In the genomic region with DNA sequence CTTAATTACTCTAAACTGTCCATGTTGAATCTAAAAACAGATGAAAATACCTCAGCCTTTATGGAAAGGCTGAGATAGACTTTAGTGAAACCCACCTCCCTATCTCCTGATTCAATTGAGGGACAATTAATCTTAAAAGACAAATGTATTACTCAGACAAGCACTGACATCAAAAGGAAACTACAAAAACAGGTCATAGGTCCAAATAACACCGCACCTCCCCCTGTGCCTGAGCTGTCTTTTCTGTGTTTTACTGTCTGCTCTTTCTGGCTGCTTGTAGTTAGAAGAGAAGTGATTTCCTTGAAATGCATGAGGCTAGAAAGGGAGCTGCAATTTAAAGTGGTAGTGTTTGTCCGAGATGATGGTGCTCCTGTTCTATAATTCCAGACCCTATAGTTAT, we compare ENCODE assay signal across 1 cellular context.
TF ChIP-seq lines count a peak whose summit lies in the region.

No MANE protein-coding gene starts in this region.

TF ChIP-seq in HepG2, 621 proteins besides CTCF, POLR2A, EP300 and RAD21 (continued from another document):
- TF ChIP-seq, protein P1, sequence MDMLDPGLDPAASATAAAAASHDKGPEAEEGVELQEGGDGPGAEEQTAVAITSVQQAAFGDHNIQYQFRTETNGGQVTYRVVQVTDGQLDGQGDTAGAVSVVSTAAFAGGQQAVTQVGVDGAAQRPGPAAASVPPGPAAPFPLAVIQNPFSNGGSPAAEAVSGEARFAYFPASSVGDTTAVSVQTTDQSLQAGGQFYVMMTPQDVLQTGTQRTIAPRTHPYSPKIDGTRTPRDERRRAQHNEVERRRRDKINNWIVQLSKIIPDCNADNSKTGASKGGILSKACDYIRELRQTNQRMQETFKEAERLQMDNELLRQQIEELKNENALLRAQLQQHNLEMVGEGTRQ (IDR thresholded peaks at IDR 0.05; ENCODE audit: low read depth, low read length) = no peak
- TF ChIP-seq, protein P1 (CRISPR knock-in tag; IDR thresholded peaks at IDR 0.05; ENCODE audit: borderline replicate concordance) = no peak
- no peak for TF ChIP-seq NFE2L1 (CRISPR knock-in tag; IDR thresholded peaks at IDR 0.05; ENCODE audit: borderline replicate concordance)
- TF ChIP-seq, protein P2, sequence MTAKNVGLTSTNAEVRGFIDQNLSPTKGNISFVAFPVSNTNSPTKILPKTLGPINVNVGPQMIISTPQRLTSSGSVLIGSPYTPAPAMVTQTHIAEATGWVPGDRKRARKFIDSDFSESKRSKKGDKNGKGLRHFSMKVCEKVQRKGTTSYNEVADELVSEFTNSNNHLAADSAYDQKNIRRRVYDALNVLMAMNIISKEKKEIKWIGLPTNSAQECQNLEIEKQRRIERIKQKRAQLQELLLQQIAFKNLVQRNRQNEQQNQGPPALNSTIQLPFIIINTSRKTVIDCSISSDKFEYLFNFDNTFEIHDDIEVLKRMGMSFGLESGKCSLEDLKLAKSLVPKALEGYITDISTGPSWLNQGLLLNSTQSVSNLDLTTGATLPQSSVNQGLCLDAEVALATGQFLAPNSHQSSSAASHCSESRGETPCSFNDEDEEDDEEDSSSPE (CRISPR knock-in tag; IDR thresholded peaks at IDR 0.05) = no peak
